ENCODE assay signal across 8 cellular contexts in genomic region chrX:142884853-142885252, GRCh38.
"Had no signal": no experiment of that assay in that cellular context is flagged by ENCODE, and none has a peak within 500 bp of the region (broad histone marks: within the 10 kb centered on the region; RNA-seq: fewer than 3 reads in every experiment).

No MANE protein-coding gene starts in this region.

- ATAC-seq: GM12878 had no signal

- DNase-seq: GDM1, GF-D8 had no signal

- FAIRE-seq: G401.6, GM12878, GM12891, GM12892, GM18507, GM19239 had no signal

- H3K4me3 ChIP-seq: GM12878 had no signal
